8 cellular contexts compared by ENCODE assay signal in the genomic region with DNA sequence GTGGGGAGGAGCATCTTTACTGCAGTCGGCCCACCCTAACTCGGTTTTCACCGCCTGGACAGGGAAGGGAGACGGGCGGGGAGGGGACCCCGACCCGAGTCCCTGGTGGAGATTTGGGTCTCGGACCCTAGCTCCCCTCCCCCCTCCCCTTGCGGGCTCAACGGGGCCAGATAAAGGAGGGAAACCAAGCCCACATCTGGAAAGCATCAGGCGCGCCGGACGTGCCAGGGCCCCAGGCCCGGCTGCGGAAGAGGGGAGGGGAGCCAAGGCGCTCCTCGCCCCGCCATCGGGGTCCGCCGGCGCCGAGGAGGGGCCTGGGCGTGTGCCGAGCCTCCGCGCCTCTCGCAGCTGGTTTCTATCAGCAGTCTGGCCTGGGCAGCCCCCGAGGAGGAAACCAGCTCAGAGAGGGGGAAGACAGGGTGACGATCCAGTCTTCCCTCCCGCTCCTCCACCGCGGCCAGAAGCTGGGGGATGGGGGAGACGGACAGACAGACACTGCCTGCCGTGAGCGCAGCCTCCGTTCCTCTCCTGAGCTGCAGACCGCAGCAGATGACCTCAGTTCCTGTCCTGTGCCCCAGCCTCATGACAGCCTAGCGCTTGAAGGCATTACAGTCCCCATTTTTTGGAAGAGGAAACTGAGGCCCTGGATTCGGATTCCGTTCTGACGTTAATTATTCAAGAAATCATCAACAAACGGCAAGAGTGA. TPM values are rescaled to one million over a fixed set of nuclear protein-coding genes. Genes with fewer than 3 reads are reported as not detected.
DNase-seq lines count a peak whose midpoint lies in the region; ATAC-seq, FAIRE-seq and TF ChIP-seq lines count a peak whose summit lies in the region.

No MANE protein-coding gene starts in this region.

- H3K9me3 ChIP-seq in HUES64 (ENCODE audit: insufficient read depth, low read depth, low read length) = no peaks in the 10 kb centered on the region
- no peaks in the 10 kb centered on the region for H3K9me3 ChIP-seq in iPS-18a (ENCODE audit: control insufficient read depth, low read depth, low read length)
- no peaks in the 10 kb centered on the region for H3K9me3 ChIP-seq in spleen

- H3K27ac Mint-ChIP-seq in activated naive CD8-positive, alpha-beta T cell treated with anti-CD3 and anti-CD28 coated beads, Interleukin-2, amount 50 U/mL, for 24 hours = no peak overlapping the region

- H3K4me3 Mint-ChIP-seq in activated naive CD8-positive, alpha-beta T cell treated with anti-CD3 and anti-CD28 coated beads, Interleukin-2, amount 50 U/mL, for 24 hours = no peak overlapping the region

- FAIRE-seq in D721Med (lab: Jason Lieb, UNC) = no peak

- no peaks in the 10 kb centered on the region for H3K9me3 Mint-ChIP-seq in activated naive CD8-positive, alpha-beta T cell treated with anti-CD3 and anti-CD28 coated beads, Interleukin-2, amount 50 U/mL, for 24 hours

- no peak for ATAC-seq in activated naive CD8-positive, alpha-beta T cell treated with anti-CD3 and anti-CD28 coated beads, Interleukin-2, amount 50 U/mL, for 24 hours
- ATAC-seq in HG02642 (IDR thresholded peaks at IDR 0.05; ENCODE audit: poor library complexity, unreplicated experiment) (no peak), GM21423 (IDR thresholded peaks at IDR 0.05; ENCODE audit: unreplicated experiment) (no peak)

- H3K4me3 ChIP-seq in HUES64 (ENCODE audit: low read length) (peak overlapping the region; percentile 64), iPS-18a (ENCODE audit: low read length) (peak overlapping the region; percentile 56), spleen (peak overlapping the region; percentile 8 to 66 (median 36))

- no peaks in the 10 kb centered on the region for H3K36me3 Mint-ChIP-seq in activated naive CD8-positive, alpha-beta T cell treated with anti-CD3 and anti-CD28 coated beads, Interleukin-2, amount 50 U/mL, for 24 hours (ENCODE audit: low read depth)

- no peak overlapping the region for H3K9ac ChIP-seq in HUES64 (ENCODE audit: low read depth, low read length)
- no peak overlapping the region for H3K9ac ChIP-seq in iPS-18a (ENCODE audit: low read length)

- intact Hi-C loops in spleen (cut with DNase I; ENCODE audit: low total_unique reads) = no loop called here

- H3K27me3 ChIP-seq in HUES64 (ENCODE audit: insufficient read depth, low read length) (peaks cover 59% of the 10 kb centered on the region), iPS-18a (ENCODE audit: control insufficient read depth, insufficient read depth, low read length) (peaks cover 63% of the 10 kb centered on the region), spleen (replicated peaks in 1 of 7) (peaks cover 0 to 64% (median 17%) of the 10 kb centered on the region in 7 donors)

- H3K36me3 ChIP-seq in HUES64 (ENCODE audit: insufficient read depth, low read length) = no peaks in the 10 kb centered on the region
- no peaks in the 10 kb centered on the region for H3K36me3 ChIP-seq in iPS-18a (ENCODE audit: control insufficient read depth, low read depth, low read length)
- no peaks in the 10 kb centered on the region for H3K36me3 ChIP-seq in spleen

- WGBS in HUES64 = 3% methylated on average over 43 of the region's 44 CpGs
- 1 to 5% (median 3%) methylated on average over 26 to 44 of the region's 44 CpGs for WGBS in spleen, 5 donors

- H3K27ac ChIP-seq in HUES64 (ENCODE audit: low read depth, low read length) (no peak overlapping the region; the same call in 1 of the 2 replicates), iPS-18a (ENCODE audit: low read length) (no peak overlapping the region), spleen (peak overlapping the region in 7 of 8 donors; percentile 56 to 78 (median 66))

- 0 out of 2 replicates have a peak, but pooled peaks cover 3% of the 10 kb centered on the region for H3K4me1 ChIP-seq in HUES64 (ENCODE audit: insufficient read depth, low read length)
- H3K4me1 ChIP-seq in iPS-18a (ENCODE audit: control insufficient read depth, low read depth, low read length) = no peaks in the 10 kb centered on the region
- H3K4me1 ChIP-seq in spleen = peaks cover 17 to 49% (median 35%) of the 10 kb centered on the region in 6 donors

- no peak for TF ChIP-seq CTCF in spleen (IDR thresholded peaks at IDR 0.05 in 8 of 11, conservative IDR thresholded peaks at IDR 0.05 in 3 of 11)
- no peak for TF ChIP-seq CTCF in D721Med (IDR thresholded peaks at IDR 0.05; ENCODE audit: insufficient read depth, missing control alignments)

- H3K27me3 Mint-ChIP-seq in activated naive CD8-positive, alpha-beta T cell treated with anti-CD3 and anti-CD28 coated beads, Interleukin-2, amount 50 U/mL, for 24 hours = peaks cover 12% of the 10 kb centered on the region

- DNase-seq in ELF-1 (ENCODE audit: low read depth, low spot score) = peak; percentile 84
- DNase-seq in activated naive CD8-positive, alpha-beta T cell treated with anti-CD3 and anti-CD28 coated beads, Interleukin-2, amount 50 U/mL, for 24 hours = peak; percentile 60
- DNase-seq in spleen = peak; percentile 81
- DNase-seq in D721Med (ENCODE audit: insufficient read length, low spot score) = no peak

- peaks cover 17% of the 10 kb centered on the region for H3K4me1 Mint-ChIP-seq in activated naive CD8-positive, alpha-beta T cell treated with anti-CD3 and anti-CD28 coated beads, Interleukin-2, amount 50 U/mL, for 24 hours

- TF ChIP-seq POLR2A in spleen (IDR thresholded peaks at IDR 0.05) = no peak

RNA-seq across cellular contexts. Expression of a gene that starts 3.5 kb away (rescaled TPM):
- polyA plus RNA-seq in HUES64 (2013, experiment 1 of 2) = not detected
- polyA plus RNA-seq in HUES64 (2013, experiment 2 of 2) = not detected
- total RNA-seq in spleen = not detected
- not detected for polyA plus RNA-seq in spleen

RNA-seq across cellular contexts. Expression of a gene that starts 14.6 kb away (rescaled TPM):
- polyA plus RNA-seq in HUES64 (2013, experiment 1 of 2) = not detected
- not detected for polyA plus RNA-seq in HUES64 (2013, experiment 2 of 2)
- total RNA-seq in spleen = 10 to 100 TPM in 3 of 7 donors, 1 to 10 TPM in 4; 5.4 to 18.6 (median 8.6) TPM
- 1 to 10 TPM; 5.7 to 9.1 (median 5.9) TPM for polyA plus RNA-seq in spleen

RNA-seq across cellular contexts. Expression of a gene that starts 21.5 kb away (rescaled TPM):
- 1.6 TPM for polyA plus RNA-seq in HUES64 (2013, experiment 1 of 2)
- polyA plus RNA-seq in HUES64 (2013, experiment 2 of 2) = 3.2 TPM
- total RNA-seq in spleen = 10 to 100 TPM in 1 of 7 donors, 1 to 10 TPM in 6; 4.9 to 10.4 (median 6.1) TPM
- polyA plus RNA-seq in spleen = 1 to 10 TPM; 1.6 to 4.1 (median 3.2) TPM

RNA-seq across cellular contexts. Expression of a gene that starts 38.4 kb away (rescaled TPM):
- 216 TPM for polyA plus RNA-seq in HUES64 (2013, experiment 1 of 2)
- 254 TPM for polyA plus RNA-seq in HUES64 (2013, experiment 2 of 2)
- total RNA-seq in spleen = 100 to 1,000 TPM; 121 to 197 (median 143) TPM
- polyA plus RNA-seq in spleen = 100 to 1,000 TPM in 2 of 3 donors, 10 to 100 TPM in 1; 78.1 to 167 (median 111) TPM

Comparison
In these comparisons a context has a peak if more than half of its experiments do, and no peak if none do; other contexts are left out.
1. H3K27ac ChIP-seq: peak in spleen (7 of 8); none in HUES64 (single experiment) and iPS-18a (single experiment).
2. Peak in every context shown above with its lines, with median percentiles within 50 percentile points of each other: H3K4me3 ChIP-seq.